Comparison of ENCODE assay signal across 13 cellular contexts in the genomic region with DNA sequence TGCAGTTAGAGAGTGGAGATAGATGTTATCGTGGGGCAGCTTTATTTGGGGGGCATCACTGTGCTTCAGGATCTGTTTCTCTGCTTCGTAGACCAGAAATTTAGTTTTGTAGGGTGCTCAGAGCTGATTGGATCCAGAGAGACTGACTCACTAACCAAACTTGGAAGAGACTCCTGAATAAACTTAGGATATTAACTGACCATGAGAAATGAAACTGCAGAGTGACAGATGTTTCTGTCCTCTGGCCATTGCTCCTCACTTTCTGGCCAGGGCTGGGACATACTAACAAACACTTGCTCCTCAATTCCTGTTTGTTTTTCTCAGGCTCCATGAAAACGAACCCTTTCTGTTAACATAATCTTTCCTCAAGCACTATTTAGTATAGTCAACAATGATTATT. TPM values are rescaled to one million over a fixed set of nuclear protein-coding genes. Genes with fewer than 3 reads are reported as not detected.
DNase-seq lines count a peak whose midpoint lies in the region; ATAC-seq and TF ChIP-seq lines count a peak whose summit lies in the region.
"Had no signal": no experiment of that assay in that cellular context is flagged by ENCODE, and none has a peak within 500 bp of the region (broad histone marks: within the 10 kb centered on the region; RNA-seq: fewer than 3 reads in every experiment).

No MANE protein-coding gene starts in this region.

- peak overlapping the region; percentile 73 for H3K4me3 Mint-ChIP-seq in HFFc6
- H3K4me3 Mint-ChIP-seq in naive thymus-derived CD8-positive, alpha-beta T cell = peak overlapping the region in 8 of 10 donors; percentile 0 to 34 (median 13)
- H3K4me3 Mint-ChIP-seq in activated CD8-positive, alpha-beta T cell treated with anti-CD3 and anti-CD28 coated beads, Interleukin-2, amount 10 ng/mL, durations not matched to agents 7 days and 5 days = no peak overlapping the region

- peak; percentile 26 for DNase-seq in ACHN
- peak; percentile 38 for DNase-seq in HFFc6
- no peak for DNase-seq in coronary artery (ENCODE audit: low spot score)
- no peak for DNase-seq in naive thymus-derived CD8-positive, alpha-beta T cell
- no peak for DNase-seq in activated CD8-positive, alpha-beta T cell treated with anti-CD3 and anti-CD28 coated beads, Interleukin-2, amount 10 ng/mL, durations not matched to agents 7 days and 5 days
- DNase-seq in NCI-H1092 treated with DMSO at 0.1 percent for 48 hours (lab: John Stamatoyannopoulos, UW) = no peak
- DNase-seq: cerebellar nuclear complex; DMS153; NCI-H2107; stimulated activated naive CD4-positive, alpha-beta T cell treated with Interleukin-2 at 50 U/mL for 16 hours had no signal

- CTCF ChIA-PET in activated CD8-positive, alpha-beta T cell treated with anti-CD3 and anti-CD28 coated beads, Interleukin-2, amount 10 ng/mL, durations not matched to agents 7 days and 5 days (lab: Charles Lee) = interaction anchor here (0.9 to 1.1 kb wide), 2 partner anchors 58 to 95 kb away, joined by 3 read pairs; a partner anchor contains a TSS

- POLR2A ChIA-PET in naive thymus-derived CD8-positive, alpha-beta T cell (lab: Charles Lee) = interaction anchor here (0.7 to 11.5 kb wide), 6 partner anchors 19 to 118 kb away, joined by 3 to 434 read pairs (median 4); a partner anchor contains a TSS
- POLR2A ChIA-PET in activated CD8-positive, alpha-beta T cell treated with anti-CD3 and anti-CD28 coated beads, Interleukin-2, amount 10 ng/mL, durations not matched to agents 7 days and 5 days (lab: Charles Lee) = interaction anchor here (0.6 to 2.1 kb wide), 2 partner anchors 17 to 49 kb away, joined by 3 to 9 read pairs; no protein-coding TSS in a partner anchor

- ATAC-seq in naive thymus-derived CD8-positive, alpha-beta T cell = no peak
- ATAC-seq in activated CD4-positive, CD25-positive, alpha-beta regulatory T cell treated with anti-CD3 and anti-CD28 coated beads, Interleukin-2, amount 50 U/mL, for 24 hours = no peak
- ATAC-seq in activated CD8-positive, alpha-beta T cell treated with anti-CD3 and anti-CD28 coated beads, Interleukin-2, amount 10 ng/mL, durations not matched to agents 7 days and 5 days = no peak
- no peak for ATAC-seq in GM21360 (IDR thresholded peaks at IDR 0.05; ENCODE audit: unreplicated experiment)

- peaks cover 2% of the 10 kb centered on the region; the same call in 1 of the 2 replicates for H3K27me3 Mint-ChIP-seq in HFFc6 (ENCODE audit: insufficient read depth)
- H3K27me3 Mint-ChIP-seq in naive thymus-derived CD8-positive, alpha-beta T cell = no peaks in the 10 kb centered on the region
- H3K27me3 Mint-ChIP-seq in activated CD8-positive, alpha-beta T cell treated with anti-CD3 and anti-CD28 coated beads, Interleukin-2, amount 10 ng/mL, durations not matched to agents 7 days and 5 days (ENCODE audit: low read depth) = no peaks in the 10 kb centered on the region

- H3K36me3 Mint-ChIP-seq in HFFc6 (ENCODE audit: low read depth) = peaks cover 13% of the 10 kb centered on the region
- peaks cover 0 to 16% (median 0%) of the 10 kb centered on the region in 3 donors for H3K36me3 Mint-ChIP-seq in naive thymus-derived CD8-positive, alpha-beta T cell
- peaks cover 50% of the 10 kb centered on the region for H3K36me3 Mint-ChIP-seq in activated CD8-positive, alpha-beta T cell treated with anti-CD3 and anti-CD28 coated beads, Interleukin-2, amount 10 ng/mL, durations not matched to agents 7 days and 5 days (ENCODE audit: low read depth)

- no peak for TF ChIP-seq CTCF in HFFc6 (IDR thresholded peaks at IDR 0.05)
- no peak for TF ChIP-seq CTCF in coronary artery (IDR thresholded peaks at IDR 0.05)

- H3K27ac Mint-ChIP-seq in HFFc6 = peak overlapping the region; percentile 81
- H3K27ac Mint-ChIP-seq in naive thymus-derived CD8-positive, alpha-beta T cell = peak overlapping the region in 8 of 10 donors; percentile 9 to 71 (median 48)
- H3K27ac Mint-ChIP-seq in activated CD8-positive, alpha-beta T cell treated with anti-CD3 and anti-CD28 coated beads, Interleukin-2, amount 10 ng/mL, durations not matched to agents 7 days and 5 days = no peak overlapping the region

- peak overlapping the region; percentile 36 for H3K4me3 ChIP-seq in coronary artery
- H3K4me3 ChIP-seq: skin epidermis had no signal

- H3K27ac ChIP-seq in coronary artery = peak overlapping the region; percentile 56 to 71

- in situ Hi-C loops in ACHN (cut with HindIII; ENCODE audit: low pct_ligation_motif_present, low pct_unique_long_range_greater_than_20kb, low sequenced_read_pairs) = no loop called here

- no peaks in the 10 kb centered on the region for H3K9me3 Mint-ChIP-seq in HFFc6
- no peaks in the 10 kb centered on the region for H3K9me3 Mint-ChIP-seq in naive thymus-derived CD8-positive, alpha-beta T cell
- H3K9me3 Mint-ChIP-seq in activated CD8-positive, alpha-beta T cell treated with anti-CD3 and anti-CD28 coated beads, Interleukin-2, amount 10 ng/mL, durations not matched to agents 7 days and 5 days (ENCODE audit: insufficient read depth) = no peaks in the 10 kb centered on the region

- peaks cover 62% of the 10 kb centered on the region for H3K4me1 Mint-ChIP-seq in HFFc6 (ENCODE audit: low read depth)
- peaks cover 41 to 74% (median 71%) of the 10 kb centered on the region in 4 donors for H3K4me1 Mint-ChIP-seq in naive thymus-derived CD8-positive, alpha-beta T cell
- peaks cover 45% of the 10 kb centered on the region for H3K4me1 Mint-ChIP-seq in activated CD8-positive, alpha-beta T cell treated with anti-CD3 and anti-CD28 coated beads, Interleukin-2, amount 10 ng/mL, durations not matched to agents 7 days and 5 days (ENCODE audit: low read depth)

RNA-seq across cellular contexts. Expression of a gene that starts 4.3 kb away (rescaled TPM):
- 10 to 100 TPM; 15.4 to 19.0 (median 17.6) TPM for total RNA-seq in HFFc6 (2021; fragmentation: NEBNext Ultra II Directional; extraction: Animal tissue kit (Norgen Biotek cat#: 25700))
- total RNA-seq in naive thymus-derived CD8-positive, alpha-beta T cell = 10 to 100 TPM; 39.6 to 40.7 TPM
- 1 to 10 TPM; 3.2 to 9.4 (median 4.1) TPM for polyA plus RNA-seq in naive thymus-derived CD8-positive, alpha-beta T cell
- total RNA-seq in activated CD8-positive, alpha-beta T cell treated with anti-CD3 and anti-CD28 coated beads, Interleukin-2, amount 10 ng/mL, durations not matched to agents 7 days and 5 days = 10 to 100 TPM; 36.5 to 36.6 TPM

RNA-seq across cellular contexts. Expression of a gene that starts 36.8 kb away (rescaled TPM):
- 100 to 1,000 TPM; 203 to 230 (median 221) TPM for total RNA-seq in HFFc6 (2021; fragmentation: NEBNext Ultra II Directional; extraction: Animal tissue kit (Norgen Biotek cat#: 25700))
- total RNA-seq in naive thymus-derived CD8-positive, alpha-beta T cell = 10 to 100 TPM; 68.3 to 70.6 TPM
- 100 to 1,000 TPM; 103 to 128 (median 119) TPM for polyA plus RNA-seq in naive thymus-derived CD8-positive, alpha-beta T cell
- 100 to 1,000 TPM; 117 to 119 TPM for total RNA-seq in activated CD8-positive, alpha-beta T cell treated with anti-CD3 and anti-CD28 coated beads, Interleukin-2, amount 10 ng/mL, durations not matched to agents 7 days and 5 days

Comparison
In these comparisons a context has a peak if more than half of its experiments do, and no peak if none do; other contexts are left out.
1. DNase-seq: peak in ACHN (single experiment) and HFFc6 (single experiment); none in coronary artery (single experiment), naive thymus-derived CD8-positive, alpha-beta T cell (0 of 10), activated CD8-positive, alpha-beta T cell treated with anti-CD3 and anti-CD28 coated beads, Interleukin-2, amount 10 ng/mL, durations not matched to agents 7 days and 5 days (single experiment) and NCI-H1092 treated with DMSO at 0.1 percent for 48 hours (single experiment).